Comparison of ENCODE assay signal across 19 cellular contexts in the genomic region with DNA sequence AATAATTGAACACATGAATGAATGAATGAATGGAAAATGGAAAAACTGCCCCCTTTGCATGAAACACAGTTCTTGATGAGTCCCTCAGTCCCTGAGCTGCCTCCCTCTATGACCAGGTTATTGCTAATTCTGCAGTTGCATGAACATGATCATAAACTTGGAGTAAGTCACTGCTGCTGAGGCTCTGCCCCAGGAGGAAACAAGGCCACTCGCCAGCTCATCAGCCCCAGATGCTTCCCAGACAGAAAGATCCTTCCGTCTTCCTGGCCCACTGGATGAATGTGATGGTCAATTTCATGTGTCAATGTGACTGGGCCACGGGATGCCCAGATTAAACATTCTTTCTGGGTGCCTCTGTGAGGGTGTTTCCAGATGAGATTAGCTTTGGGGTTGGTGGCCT. TPM values are rescaled to one million over a fixed set of nuclear protein-coding genes. Genes with fewer than 3 reads are reported as not detected.
"Had no signal": no experiment of that assay in that cellular context is flagged by ENCODE, and none has a peak within 500 bp of the region (broad histone marks: within the 10 kb centered on the region; RNA-seq: fewer than 3 reads in every experiment).

No MANE protein-coding gene starts in this region.

- DNase-seq: activated CD4-positive, alpha-beta T cell treated with anti-CD3 and anti-CD28 coated beads, Interleukin-2, amount 50 U/mL, for 48 hours; activated CD4-positive, CD25-positive, alpha-beta regulatory T cell treated with anti-CD3 and anti-CD28 coated beads, Interleukin-2, amount 50 U/mL, for 72 hours; activated CD8-positive, alpha-beta memory T cell treated with anti-CD3 and anti-CD28 coated beads, Interleukin-2, amount 10 ng/mL, durations not matched to agents 7 days and 5 days; activated gamma-delta T cell treated with Interleukin-2 at 50 U/mL for 16 hours; activated naive CD8-positive, alpha-beta T cell treated with anti-CD3 and anti-CD28 coated beads for 36 hours; activated T-cell treated with anti-CD3 and anti-CD28 coated beads, Interleukin-2, amount 50 U/mL, for 24 hours; lower lobe of right lung; naive thymus-derived CD8-positive, alpha-beta T cell; small intestine; thyroid gland had no signal

- H3K36me3 ChIP-seq: ascending aorta, cardiac muscle cell, lower lobe of right lung, right atrium auricular region, thyroid gland, vagina had no signal

- H3K4me1 ChIP-seq: ascending aorta, lower lobe of right lung, right atrium auricular region, thyroid gland, vagina had no signal

- H3K4me3 ChIP-seq: ascending aorta, cardiac muscle cell, lower lobe of right lung, right atrium auricular region, thyroid gland, vagina had no signal

- ATAC-seq: activated CD8-positive, alpha-beta memory T cell treated with anti-CD3 and anti-CD28 coated beads, Interleukin-2, amount 10 ng/mL, durations not matched to agents 7 days and 5 days; lower lobe of right lung; naive thymus-derived CD8-positive, alpha-beta T cell; stimulated activated effector memory CD8-positive, alpha-beta T cell treated with anti-CD3 and anti-CD28 coated beads, Interleukin-12 subunit alpha, Interleukin-12 subunit beta, amount 100 ng/mL, for 72 hours had no signal

- H3K27ac ChIP-seq: ascending aorta, cardiac muscle cell, lower lobe of right lung, neutrophil, right atrium auricular region, thyroid gland, vagina had no signal

- H3K9me3 ChIP-seq: ascending aorta, lower lobe of right lung, neutrophil, right atrium auricular region, thyroid gland, vagina had no signal

- FAIRE-seq: colon, small intestine had no signal

- H3K27me3 ChIP-seq: ascending aorta, cardiac muscle cell, neutrophil, right atrium auricular region, thyroid gland, vagina had no signal

RNA-seq across cellular contexts. Expression of gene GPR45, which starts 16.4 kb away (rescaled TPM):
- total RNA-seq: activated CD8-positive, alpha-beta memory T cell treated with anti-CD3 and anti-CD28 coated beads, Interleukin-2, amount 10 ng/mL, durations not matched to agents 7 days and 5 days; activated naive CD8-positive, alpha-beta T cell treated with anti-CD3 and anti-CD28 coated beads for 36 hours; ascending aorta; cardiac muscle cell; lower lobe of right lung; mononuclear cell; naive thymus-derived CD8-positive, alpha-beta T cell; posterior vena cava; right atrium auricular region; thyroid gland; vagina had no signal
- polyA plus RNA-seq: cardiac muscle cell had no signal
